Comparison of ENCODE assay signal across 8 cellular contexts in genomic region chr4:113822555-113823290, GRCh38.
DNase-seq lines count a peak whose midpoint lies in the region; ATAC-seq and TF ChIP-seq lines count a peak whose summit lies in the region.
"Had no signal": no experiment of that assay in that cellular context is flagged by ENCODE, and none has a peak within 500 bp of the region (broad histone marks: within the 10 kb centered on the region; RNA-seq: fewer than 3 reads in every experiment).

No MANE protein-coding gene starts in this region.

- H3K9me3 Mint-ChIP-seq in nephron progenitor cell = no peaks in the 10 kb centered on the region
- H3K9me3 Mint-ChIP-seq: activated CD4-positive, alpha-beta T cell treated with anti-CD3 and anti-CD28 coated beads, Interleukin-2, amount 10 ng/mL, durations not matched to agents 7 days and 5 days had no signal

- TF ChIP-seq CTCF in nephron progenitor cell (IDR thresholded peaks at IDR 0.05) = no peak

- H3K4me3 Mint-ChIP-seq in nephron progenitor cell = no peak overlapping the region
- H3K4me3 Mint-ChIP-seq: activated CD4-positive, alpha-beta T cell treated with anti-CD3 and anti-CD28 coated beads, Interleukin-2, amount 10 ng/mL, durations not matched to agents 7 days and 5 days had no signal

- ATAC-seq in GM18873 (IDR thresholded peaks at IDR 0.05; ENCODE audit: low FRiP score, unreplicated experiment) (peak; percentile 81), GM21529 (IDR thresholded peaks at IDR 0.05; ENCODE audit: unreplicated experiment) (peak; percentile 66), HG03196 (IDR thresholded peaks at IDR 0.05; ENCODE audit: unreplicated experiment) (peak; percentile 74)

- H3K27ac Mint-ChIP-seq in nephron progenitor cell = peak overlapping the region; percentile 9
- H3K27ac Mint-ChIP-seq: activated CD4-positive, alpha-beta T cell treated with anti-CD3 and anti-CD28 coated beads, Interleukin-2, amount 10 ng/mL, durations not matched to agents 7 days and 5 days had no signal

- peaks cover 18% of the 10 kb centered on the region for H3K4me1 Mint-ChIP-seq in nephron progenitor cell

- H3K27me3 Mint-ChIP-seq in nephron progenitor cell (ENCODE audit: low read depth, poor library complexity) = no peaks in the 10 kb centered on the region
- H3K27me3 Mint-ChIP-seq: activated CD4-positive, alpha-beta T cell treated with anti-CD3 and anti-CD28 coated beads, Interleukin-2, amount 10 ng/mL, durations not matched to agents 7 days and 5 days had no signal

- H3K36me3 Mint-ChIP-seq in nephron progenitor cell (ENCODE audit: low read depth) = no peaks in the 10 kb centered on the region

- no peak for DNase-seq in nephron progenitor cell
- DNase-seq in NCI-H2107 treated with DMSO at 0.1 percent for 48 hours (lab: John Stamatoyannopoulos, UW; ENCODE audit: unreplicated experiment) = no peak
- no peak for DNase-seq in SKM-1 treated with dmso at 0.1 percent for 144 hours (lab: John Stamatoyannopoulos, UW; ENCODE audit: unreplicated experiment)
- no peak for DNase-seq in stimulated activated CD4-positive, alpha-beta T cell treated with anti-CD3 and anti-CD28 coated beads, Interleukin-12 subunit alpha, Interleukin-12 subunit beta, amount 100 ng/mL, for 4 hours
- DNase-seq: activated CD4-positive, alpha-beta T cell treated with anti-CD3 and anti-CD28 coated beads, Interleukin-2, amount 10 ng/mL, durations not matched to agents 7 days and 5 days had no signal
